16 cellular contexts compared by ENCODE assay signal in genomic region chr10:114083040-114083439, GRCh38. TPM values are rescaled to one million over a fixed set of nuclear protein-coding genes. Genes with fewer than 3 reads are reported as not detected.
A peak's percentile ranks its signal among the peaks of the same experiment; 100 is the strongest.
DNase-seq lines count a peak whose midpoint lies in the region; ATAC-seq lines count a peak whose summit lies in the region.
"Had no signal": no experiment of that assay in that cellular context is flagged by ENCODE, and none has a peak within 500 bp of the region (broad histone marks: within the 10 kb centered on the region; RNA-seq: fewer than 3 reads in every experiment).

No MANE protein-coding gene starts in this region.

- no peaks in the 10 kb centered on the region for H3K4me1 Mint-ChIP-seq in activated naive CD4-positive, alpha-beta T cell treated with anti-CD3 and anti-CD28 coated beads, Interleukin-2, amount 10 ng/mL, durations not matched to agents 7 days and 5 days
- no peaks in the 10 kb centered on the region for H3K4me1 Mint-ChIP-seq in activated naive CD8-positive, alpha-beta T cell treated with anti-CD3 and anti-CD28 coated beads, Interleukin-2, amount 50 U/mL, for 24 hours
- no peaks in the 10 kb centered on the region for H3K4me1 Mint-ChIP-seq in stimulated activated effector memory CD8-positive, alpha-beta T cell treated with anti-CD3 and anti-CD28 coated beads, Interleukin-12 subunit alpha, Interleukin-12 subunit beta, amount 100 ng/mL, for 72 hours
- no peaks in the 10 kb centered on the region for H3K4me1 Mint-ChIP-seq in T-helper 2 cell treated with Interferon-gamma antibody and Interleukin-4, amounts not matched to agents 5 μg/mL and 100 μg/mL, for 36 hours (ENCODE audit: low read depth)

- peak; percentile 25 for ATAC-seq in activated naive CD8-positive, alpha-beta T cell treated with anti-CD3 and anti-CD28 coated beads, Interleukin-2, amount 50 U/mL, for 24 hours
- peak; percentile 33 for ATAC-seq in stimulated activated effector memory CD8-positive, alpha-beta T cell treated with anti-CD3 and anti-CD28 coated beads, Interleukin-12 subunit alpha, Interleukin-12 subunit beta, amount 100 ng/mL, for 72 hours
- ATAC-seq: left ventricle myocardium superior had no signal

- peaks cover 44% of the 10 kb centered on the region for H3K27me3 Mint-ChIP-seq in activated naive CD4-positive, alpha-beta T cell treated with anti-CD3 and anti-CD28 coated beads, Interleukin-2, amount 10 ng/mL, durations not matched to agents 7 days and 5 days
- H3K27me3 Mint-ChIP-seq in activated naive CD8-positive, alpha-beta T cell treated with anti-CD3 and anti-CD28 coated beads, Interleukin-2, amount 50 U/mL, for 24 hours = peaks cover 2% of the 10 kb centered on the region
- H3K27me3 Mint-ChIP-seq in T-helper 2 cell treated with Interferon-gamma antibody and Interleukin-4, amounts not matched to agents 5 μg/mL and 100 μg/mL, for 36 hours (ENCODE audit: low read depth) = peaks cover 27% of the 10 kb centered on the region

- peak; percentile 44 for DNase-seq in activated naive CD4-positive, alpha-beta T cell treated with anti-CD3 and anti-CD28 coated beads, Interleukin-2, amount 10 ng/mL, durations not matched to agents 7 days and 5 days
- no peak for DNase-seq in activated naive CD4-positive, alpha-beta T cell treated with anti-CD3 and anti-CD28 coated beads, Interleukin-2, amount 50 U/mL, for 16 hours
- peak; percentile 52 for DNase-seq in M059J (ENCODE audit: low read depth)
- no peak for DNase-seq in activated naive CD8-positive, alpha-beta T cell treated with anti-CD3 and anti-CD28 coated beads, Interleukin-2, amount 50 U/mL, for 24 hours
- DNase-seq in stimulated activated effector memory CD8-positive, alpha-beta T cell treated with anti-CD3 and anti-CD28 coated beads, Interleukin-12 subunit alpha, Interleukin-12 subunit beta, amount 100 ng/mL, for 72 hours (ENCODE audit: low spot score in 2 of 2) = no peak
- DNase-seq in hypothalamus (lab: John Stamatoyannopoulos, UW) = no peak
- no peak for DNase-seq in SIG-M5 (lab: John Stamatoyannopoulos, UW)
- no peak for DNase-seq in T-helper 2 cell treated with Interferon-gamma antibody and Interleukin-4, amounts not matched to agents 5 μg/mL and 100 μg/mL, for 36 hours (ENCODE audit: low spot score)
- DNase-seq: activated T-cell treated with anti-CD3 and anti-CD28 coated beads, Interleukin-2, amount 50 U/mL, for 1 hour; amygdala; Kasumi-1; left ventricle myocardium superior; NCI-H187 treated with DMSO at 0.1 percent for 48 hours; NCI-H69; WERI-Rb-1 had no signal

- no peaks in the 10 kb centered on the region for H3K9me3 Mint-ChIP-seq in activated naive CD4-positive, alpha-beta T cell treated with anti-CD3 and anti-CD28 coated beads, Interleukin-2, amount 10 ng/mL, durations not matched to agents 7 days and 5 days
- H3K9me3 Mint-ChIP-seq in activated naive CD8-positive, alpha-beta T cell treated with anti-CD3 and anti-CD28 coated beads, Interleukin-2, amount 50 U/mL, for 24 hours = no peaks in the 10 kb centered on the region
- no peaks in the 10 kb centered on the region for H3K9me3 Mint-ChIP-seq in stimulated activated effector memory CD8-positive, alpha-beta T cell treated with anti-CD3 and anti-CD28 coated beads, Interleukin-12 subunit alpha, Interleukin-12 subunit beta, amount 100 ng/mL, for 72 hours
- H3K9me3 Mint-ChIP-seq in T-helper 2 cell treated with Interferon-gamma antibody and Interleukin-4, amounts not matched to agents 5 μg/mL and 100 μg/mL, for 36 hours = no peaks in the 10 kb centered on the region

- CTCF ChIA-PET in activated naive CD4-positive, alpha-beta T cell treated with anti-CD3 and anti-CD28 coated beads, Interleukin-2, amount 10 ng/mL, durations not matched to agents 7 days and 5 days (lab: Charles Lee) = interaction anchor here (0.6 kb wide), 1 partner anchor 103 kb away, joined by 3 read pairs; no protein-coding TSS in a partner anchor

- no peak overlapping the region for H3K27ac Mint-ChIP-seq in activated naive CD4-positive, alpha-beta T cell treated with anti-CD3 and anti-CD28 coated beads, Interleukin-2, amount 10 ng/mL, durations not matched to agents 7 days and 5 days
- H3K27ac Mint-ChIP-seq in activated naive CD8-positive, alpha-beta T cell treated with anti-CD3 and anti-CD28 coated beads, Interleukin-2, amount 50 U/mL, for 24 hours = no peak overlapping the region
- H3K27ac Mint-ChIP-seq in stimulated activated effector memory CD8-positive, alpha-beta T cell treated with anti-CD3 and anti-CD28 coated beads, Interleukin-12 subunit alpha, Interleukin-12 subunit beta, amount 100 ng/mL, for 72 hours = no peak overlapping the region
- no peak overlapping the region for H3K27ac Mint-ChIP-seq in T-helper 2 cell treated with Interferon-gamma antibody and Interleukin-4, amounts not matched to agents 5 μg/mL and 100 μg/mL, for 36 hours

- H3K36me3 Mint-ChIP-seq in activated naive CD4-positive, alpha-beta T cell treated with anti-CD3 and anti-CD28 coated beads, Interleukin-2, amount 10 ng/mL, durations not matched to agents 7 days and 5 days = no peaks in the 10 kb centered on the region
- H3K36me3 Mint-ChIP-seq in activated naive CD8-positive, alpha-beta T cell treated with anti-CD3 and anti-CD28 coated beads, Interleukin-2, amount 50 U/mL, for 24 hours (ENCODE audit: low read depth) = no peaks in the 10 kb centered on the region
- H3K36me3 Mint-ChIP-seq in stimulated activated effector memory CD8-positive, alpha-beta T cell treated with anti-CD3 and anti-CD28 coated beads, Interleukin-12 subunit alpha, Interleukin-12 subunit beta, amount 100 ng/mL, for 72 hours = no peaks in the 10 kb centered on the region
- no peaks in the 10 kb centered on the region for H3K36me3 Mint-ChIP-seq in T-helper 2 cell treated with Interferon-gamma antibody and Interleukin-4, amounts not matched to agents 5 μg/mL and 100 μg/mL, for 36 hours (ENCODE audit: low read depth)

- H3K4me3 Mint-ChIP-seq in activated naive CD4-positive, alpha-beta T cell treated with anti-CD3 and anti-CD28 coated beads, Interleukin-2, amount 10 ng/mL, durations not matched to agents 7 days and 5 days = no peak overlapping the region
- H3K4me3 Mint-ChIP-seq in activated naive CD8-positive, alpha-beta T cell treated with anti-CD3 and anti-CD28 coated beads, Interleukin-2, amount 50 U/mL, for 24 hours = no peak overlapping the region
- no peak overlapping the region for H3K4me3 Mint-ChIP-seq in stimulated activated effector memory CD8-positive, alpha-beta T cell treated with anti-CD3 and anti-CD28 coated beads, Interleukin-12 subunit alpha, Interleukin-12 subunit beta, amount 100 ng/mL, for 72 hours
- no peak overlapping the region for H3K4me3 Mint-ChIP-seq in T-helper 2 cell treated with Interferon-gamma antibody and Interleukin-4, amounts not matched to agents 5 μg/mL and 100 μg/mL, for 36 hours

RNA-seq across cellular contexts. Expression of gene ADRB1, which starts 39.4 kb away (rescaled TPM):
- 0.12 and 0.52 TPM in 2 replicates for total RNA-seq in M059J (2014; rRNA removed; shearing (Covaris generic))
- total RNA-seq: fibroblast of villous mesenchyme had no signal

Comparison
In these comparisons a context has a peak if more than half of its experiments do, and no peak if none do; other contexts are left out.
1. DNase-seq: peak in activated naive CD4-positive, alpha-beta T cell treated with anti-CD3 and anti-CD28 coated beads, Interleukin-2, amount 10 ng/mL, durations not matched to agents 7 days and 5 days (single experiment) and M059J (single experiment); none in activated naive CD4-positive, alpha-beta T cell treated with anti-CD3 and anti-CD28 coated beads, Interleukin-2, amount 50 U/mL, for 16 hours (single experiment), activated naive CD8-positive, alpha-beta T cell treated with anti-CD3 and anti-CD28 coated beads, Interleukin-2, amount 50 U/mL, for 24 hours (single experiment), stimulated activated effector memory CD8-positive, alpha-beta T cell treated with anti-CD3 and anti-CD28 coated beads, Interleukin-12 subunit alpha, Interleukin-12 subunit beta, amount 100 ng/mL, for 72 hours (0 of 2), hypothalamus (0 of 51), SIG-M5 (single experiment) and T-helper 2 cell treated with Interferon-gamma antibody and Interleukin-4, amounts not matched to agents 5 μg/mL and 100 μg/mL, for 36 hours (single experiment).